ENCODE assay signal across 1 cellular context in genomic region chr20:57650266-57650665, GRCh38.
TF ChIP-seq lines count a peak whose summit lies in the region.

No MANE protein-coding gene starts in this region.

TF ChIP-seq in SK-N-SH treated with all-trans-retinoic acid at 6 μM for 48 hours, 23 proteins besides CTCF, POLR2A, EP300 and RAD21 (continued from another document):
- TF ChIP-seq CREB5 (CRISPR knock-in tag; IDR thresholded peaks at IDR 0.05; ENCODE audit: low read depth), result no peak
